Comparison of ENCODE assay signal across 22 cellular contexts in genomic region chr14:97149775-97150174, GRCh38.
"Had no signal": no experiment of that assay in that cellular context is flagged by ENCODE, and none has a peak within 500 bp of the region (broad histone marks: within the 10 kb centered on the region; RNA-seq: fewer than 3 reads in every experiment).

No MANE protein-coding gene starts in this region.

- H3K4me3 Mint-ChIP-seq: effector memory CD8-positive, alpha-beta T cell; memory B cell; nephron; stimulated activated naive B cell treated with anti-CD40 and anti-IgM and Interleukin-4, amounts not matched to agents 10 μg/mL and 1 μg/mL and 100 μg/mL, for 72 hours; stimulated activated naive CD8-positive, alpha-beta T cell treated with anti-CD3 and anti-CD28 coated beads, Interleukin-15, amount 100 ng/mL, for 72 hours had no signal

- DNase-seq: effector memory CD8-positive, alpha-beta T cell; gastrocnemius medialis; heart right ventricle; hypothalamus; kidney; left cardiac atrium; left ventricle myocardium inferior; lower lobe of right lung; midbrain; posterior cingulate gyrus; spleen; stimulated activated CD4-positive, alpha-beta T cell treated with anti-CD3 and anti-CD28 coated beads, Interleukin-2, amount 100 ng/mL, for 24 hours; stimulated activated CD4-positive, alpha-beta T cell treated with anti-CD3 and anti-CD28 coated beads, Interleukin-4, amount 100 ng/mL, for 4 hours; stimulated activated naive B cell treated with anti-CD40 and anti-IgM and Interleukin-4, amounts not matched to agents 10 μg/mL and 1 μg/mL and 100 μg/mL, for 72 hours; stimulated activated naive CD8-positive, alpha-beta T cell treated with anti-CD3 and anti-CD28 coated beads, Interleukin-15, amount 100 ng/mL, for 72 hours; testis had no signal

- FAIRE-seq: kidney had no signal

- H3K4me1 ChIP-seq: esophagus muscularis mucosa, gastrocnemius medialis, heart right ventricle, left ventricle myocardium inferior, lower lobe of right lung, spleen, testis, tibial nerve had no signal

- H3K27ac ChIP-seq: epithelial cell of prostate, esophagus muscularis mucosa, gastrocnemius medialis, heart right ventricle, left ventricle myocardium inferior, lower lobe of right lung, spleen, testis, tibial nerve had no signal

- H3K4me1 Mint-ChIP-seq: nephron; stimulated activated naive B cell treated with anti-CD40 and anti-IgM and Interleukin-4, amounts not matched to agents 10 μg/mL and 1 μg/mL and 100 μg/mL, for 72 hours; stimulated activated naive CD8-positive, alpha-beta T cell treated with anti-CD3 and anti-CD28 coated beads, Interleukin-15, amount 100 ng/mL, for 72 hours had no signal

- ATAC-seq: effector memory CD8-positive, alpha-beta T cell; gastrocnemius medialis; heart right ventricle; left cardiac atrium; lower lobe of right lung; sciatic nerve; stimulated activated naive B cell treated with anti-CD40 and anti-IgM and Interleukin-4, amounts not matched to agents 10 μg/mL and 1 μg/mL and 100 μg/mL, for 72 hours; stimulated activated naive CD8-positive, alpha-beta T cell treated with anti-CD3 and anti-CD28 coated beads, Interleukin-15, amount 100 ng/mL, for 72 hours had no signal

- H3K27me3 ChIP-seq: gastrocnemius medialis, testis had no signal

- H3K9me3 Mint-ChIP-seq: effector memory CD8-positive, alpha-beta T cell; memory B cell; nephron; stimulated activated naive CD8-positive, alpha-beta T cell treated with anti-CD3 and anti-CD28 coated beads, Interleukin-15, amount 100 ng/mL, for 72 hours had no signal

- H3K4me3 ChIP-seq: esophagus muscularis mucosa, gastrocnemius medialis, heart right ventricle, left ventricle myocardium inferior, lower lobe of right lung, spleen, testis, tibial nerve had no signal

- H3K36me3 Mint-ChIP-seq: memory B cell; stimulated activated naive B cell treated with anti-CD40 and anti-IgM and Interleukin-4, amounts not matched to agents 10 μg/mL and 1 μg/mL and 100 μg/mL, for 72 hours had no signal

- H3K9me3 ChIP-seq: esophagus muscularis mucosa, gastrocnemius medialis, heart right ventricle, left ventricle myocardium inferior, lower lobe of right lung, spleen, testis, tibial nerve had no signal

- H3K27ac Mint-ChIP-seq: effector memory CD8-positive, alpha-beta T cell; memory B cell; nephron; stimulated activated naive B cell treated with anti-CD40 and anti-IgM and Interleukin-4, amounts not matched to agents 10 μg/mL and 1 μg/mL and 100 μg/mL, for 72 hours had no signal

- H3K36me3 ChIP-seq: esophagus muscularis mucosa, gastrocnemius medialis, heart right ventricle, left ventricle myocardium inferior, lower lobe of right lung, spleen, tibial nerve had no signal
